In the genomic region with DNA sequence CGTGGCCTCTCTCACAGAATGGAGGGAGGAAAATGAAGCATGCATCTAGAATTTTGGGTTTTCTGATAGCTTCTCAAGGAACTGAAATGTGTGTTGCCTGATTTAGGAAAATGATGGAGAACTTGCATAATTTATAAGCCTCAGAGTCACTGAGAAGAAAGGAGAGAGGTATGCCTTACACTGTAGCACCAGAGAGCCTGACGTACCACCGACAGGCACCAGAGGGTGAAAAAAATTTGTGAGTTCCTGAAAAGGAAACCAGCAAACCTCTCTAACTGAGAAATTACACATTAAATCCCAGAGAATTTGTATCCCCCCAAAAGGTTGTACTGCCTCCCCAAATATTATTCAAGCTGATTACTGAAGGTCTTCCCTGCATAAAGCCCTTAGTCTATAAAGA, we compare ENCODE assay signal across 1 cellular context.
TF ChIP-seq lines count a peak whose summit lies in the region.

No MANE protein-coding gene starts in this region.

TF ChIP-seq in H1, 55 proteins besides CTCF, POLR2A, EP300 and RAD21:
- TF ChIP-seq CEBPB (IDR thresholded peaks at IDR 0.05; ENCODE audit: low read depth, low read length) (no peak), TAF7 (optimal IDR thresholded peaks at IDR 0.05; ENCODE audit: borderline replicate concordance, low read depth, low read length) (no peak), BACH1 (IDR thresholded peaks at IDR 0.05; ENCODE audit: low read length) (no peak), TAF1 (IDR thresholded peaks at IDR 0.05; ENCODE audit: low read depth, low read length) (no peak), JUN (IDR thresholded peaks at IDR 0.05; ENCODE audit: low read depth, low read length) (no peak), MAFK (IDR thresholded peaks at IDR 0.05; ENCODE audit: low read depth, low read length) (no peak), TBP (IDR thresholded peaks at IDR 0.05; ENCODE audit: low read depth, low read length) (no peak), SUZ12 (IDR thresholded peaks at IDR 0.05; ENCODE audit: low read length) (no peak), RBBP5 (IDR thresholded peaks at IDR 0.05; ENCODE audit: borderline replicate concordance, low read depth, low read length) (no peak), PHF8 (conservative IDR thresholded peaks at IDR 0.05; ENCODE audit: low read depth, low read length) (no peak), EGR1 (IDR thresholded peaks at IDR 0.05; ENCODE audit: borderline replicate concordance, low read depth, low read length) (no peak), SIN3A (conservative IDR thresholded peaks at IDR 0.05 in 1 of 2, IDR thresholded peaks at IDR 0.05 in 1 of 2; ENCODE audit: low read depth in 1 of 2, low read length in 2 of 2) (no peak), POLR2AphosphoS5 (IDR thresholded peaks at IDR 0.05; ENCODE audit: low read depth, low read length) (no peak), RXRA (IDR thresholded peaks at IDR 0.05; ENCODE audit: insufficient read depth, low read depth, low read length) (no peak), KDM1A (IDR thresholded peaks at IDR 0.05; ENCODE audit: borderline replicate concordance, low read length) (no peak), TCF12 (IDR thresholded peaks at IDR 0.05; ENCODE audit: low read depth, low read length) (no peak)
- TF ChIP-seq, protein P1, sequence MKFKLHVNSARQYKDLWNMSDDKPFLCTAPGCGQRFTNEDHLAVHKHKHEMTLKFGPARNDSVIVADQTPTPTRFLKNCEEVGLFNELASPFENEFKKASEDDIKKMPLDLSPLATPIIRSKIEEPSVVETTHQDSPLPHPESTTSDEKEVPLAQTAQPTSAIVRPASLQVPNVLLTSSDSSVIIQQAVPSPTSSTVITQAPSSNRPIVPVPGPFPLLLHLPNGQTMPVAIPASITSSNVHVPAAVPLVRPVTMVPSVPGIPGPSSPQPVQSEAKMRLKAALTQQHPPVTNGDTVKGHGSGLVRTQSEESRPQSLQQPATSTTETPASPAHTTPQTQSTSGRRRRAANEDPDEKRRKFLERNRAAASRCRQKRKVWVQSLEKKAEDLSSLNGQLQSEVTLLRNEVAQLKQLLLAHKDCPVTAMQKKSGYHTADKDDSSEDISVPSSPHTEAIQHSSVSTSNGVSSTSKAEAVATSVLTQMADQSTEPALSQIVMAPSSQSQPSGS (IDR thresholded peaks at IDR 0.05; ENCODE audit: low read length) = no peak
- TF ChIP-seq, protein P2, sequence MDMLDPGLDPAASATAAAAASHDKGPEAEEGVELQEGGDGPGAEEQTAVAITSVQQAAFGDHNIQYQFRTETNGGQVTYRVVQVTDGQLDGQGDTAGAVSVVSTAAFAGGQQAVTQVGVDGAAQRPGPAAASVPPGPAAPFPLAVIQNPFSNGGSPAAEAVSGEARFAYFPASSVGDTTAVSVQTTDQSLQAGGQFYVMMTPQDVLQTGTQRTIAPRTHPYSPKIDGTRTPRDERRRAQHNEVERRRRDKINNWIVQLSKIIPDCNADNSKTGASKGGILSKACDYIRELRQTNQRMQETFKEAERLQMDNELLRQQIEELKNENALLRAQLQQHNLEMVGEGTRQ (IDR thresholded peaks at IDR 0.05; ENCODE audit: low read length) = no peak
